In genomic region chr4:37370052-37370451, GRCh38 we compare ENCODE assay signal across 10 cellular contexts.
"Had no signal": no experiment of that assay in that cellular context is flagged by ENCODE, and none has a peak within 500 bp of the region (broad histone marks: within the 10 kb centered on the region; RNA-seq: fewer than 3 reads in every experiment).

No MANE protein-coding gene starts in this region.

- DNase-seq: GM23248, GOT3, H7, H9, HCEC 1CT, HFFc6 had no signal

- H2AFZ ChIP-seq: GM23248, GM23338 had no signal

- H3K4me3 ChIP-seq: GM23248, GM23338, HAP-1 had no signal

- H3K27ac ChIP-seq: GM23248 had no signal

- H3K9me3 ChIP-seq: HAP-1 had no signal

- H3K4me1 ChIP-seq: HAP-1 had no signal

- H3K36me3 ChIP-seq: HAP-1 had no signal

- FAIRE-seq: H54 had no signal

- ATAC-seq: GM23338, HCT116 had no signal

- H3K9ac ChIP-seq: GM23248 had no signal

- H3K4me2 ChIP-seq: GM23338 had no signal
